12 cellular contexts compared by ENCODE assay signal in genomic region chr14:33972522-33973162, GRCh38. TPM values are rescaled to one million over a fixed set of nuclear protein-coding genes. Genes with fewer than 3 reads are reported as not detected.
DNase-seq lines count a peak whose midpoint lies in the region; ATAC-seq lines count a peak whose summit lies in the region.
"Had no signal": no experiment of that assay in that cellular context is flagged by ENCODE, and none has a peak within 500 bp of the region (broad histone marks: within the 10 kb centered on the region; RNA-seq: fewer than 3 reads in every experiment).

No MANE protein-coding gene starts in this region.

- DNase-seq in SKM-1 (lab: John Stamatoyannopoulos, UW; ENCODE audit: unreplicated experiment) (peak; percentile 1), SKM-1 treated with dmso at 0.1 percent for 144 hours (lab: John Stamatoyannopoulos, UW; ENCODE audit: unreplicated experiment) (no peak), cerebellum (ENCODE audit: low spot score) (no peak), NCI-H2081 treated with DMSO at 0.1 percent for 48 hours (lab: John Stamatoyannopoulos, UW) (no peak)
- DNase-seq in activated CD8-positive, alpha-beta memory T cell treated with anti-CD3 and anti-CD28 coated beads for 24 hours = no peak
- no peak for DNase-seq in activated CD4-positive, alpha-beta memory T cell treated with anti-CD3 and anti-CD28 coated beads, Interleukin-2, amount 10 ng/mL, durations not matched to agents 7 days and 5 days
- DNase-seq: mucosa of descending colon, SJCRH30, small intestine had no signal

- H3K27me3 Mint-ChIP-seq in activated CD4-positive, alpha-beta memory T cell treated with anti-CD3 and anti-CD28 coated beads, Interleukin-2, amount 10 ng/mL, durations not matched to agents 7 days and 5 days = peaks cover 13% of the 10 kb centered on the region

- H3K4me3 Mint-ChIP-seq in activated CD4-positive, alpha-beta memory T cell treated with anti-CD3 and anti-CD28 coated beads, Interleukin-2, amount 10 ng/mL, durations not matched to agents 7 days and 5 days = no peak overlapping the region
- H3K4me3 Mint-ChIP-seq: stimulated activated effector memory CD8-positive, alpha-beta T cell treated with anti-CD3 and anti-CD28 coated beads, Interleukin-12 subunit alpha, Interleukin-12 subunit beta, amount 100 ng/mL, for 72 hours had no signal

- peaks cover 4% of the 10 kb centered on the region for H3K9me3 Mint-ChIP-seq in activated CD4-positive, alpha-beta memory T cell treated with anti-CD3 and anti-CD28 coated beads, Interleukin-2, amount 10 ng/mL, durations not matched to agents 7 days and 5 days

- peak; percentile 87 for ATAC-seq in HG02588 (IDR thresholded peaks at IDR 0.05; ENCODE audit: unreplicated experiment)
- ATAC-seq in HG03460 (IDR thresholded peaks at IDR 0.05; ENCODE audit: unreplicated experiment) = peak; percentile 91
- ATAC-seq: mucosa of descending colon; stimulated activated effector memory CD8-positive, alpha-beta T cell treated with anti-CD3 and anti-CD28 coated beads, Interleukin-12 subunit alpha, Interleukin-12 subunit beta, amount 100 ng/mL, for 72 hours had no signal

- H3K27ac Mint-ChIP-seq in activated CD4-positive, alpha-beta memory T cell treated with anti-CD3 and anti-CD28 coated beads, Interleukin-2, amount 10 ng/mL, durations not matched to agents 7 days and 5 days = no peak overlapping the region
- H3K27ac Mint-ChIP-seq: stimulated activated effector memory CD8-positive, alpha-beta T cell treated with anti-CD3 and anti-CD28 coated beads, Interleukin-12 subunit alpha, Interleukin-12 subunit beta, amount 100 ng/mL, for 72 hours had no signal

- no peaks in the 10 kb centered on the region for H3K4me1 Mint-ChIP-seq in activated CD4-positive, alpha-beta memory T cell treated with anti-CD3 and anti-CD28 coated beads, Interleukin-2, amount 10 ng/mL, durations not matched to agents 7 days and 5 days

- H3K36me3 Mint-ChIP-seq in activated CD4-positive, alpha-beta memory T cell treated with anti-CD3 and anti-CD28 coated beads, Interleukin-2, amount 10 ng/mL, durations not matched to agents 7 days and 5 days (ENCODE audit: low read depth) = no peaks in the 10 kb centered on the region
- H3K36me3 Mint-ChIP-seq: stimulated activated effector memory CD8-positive, alpha-beta T cell treated with anti-CD3 and anti-CD28 coated beads, Interleukin-12 subunit alpha, Interleukin-12 subunit beta, amount 100 ng/mL, for 72 hours had no signal

- CTCF ChIA-PET in activated CD4-positive, alpha-beta memory T cell treated with anti-CD3 and anti-CD28 coated beads, Interleukin-2, amount 10 ng/mL, durations not matched to agents 7 days and 5 days (lab: Charles Lee) = interaction anchor here (0.7 kb wide), 1 partner anchor 14 kb away, joined by 3 read pairs; no protein-coding TSS in a partner anchor

- POLR2A ChIA-PET in activated CD4-positive, alpha-beta memory T cell treated with anti-CD3 and anti-CD28 coated beads, Interleukin-2, amount 10 ng/mL, durations not matched to agents 7 days and 5 days (lab: Charles Lee) = no interaction called here

RNA-seq across cellular contexts. Expression of gene EGLN3, which starts 21.8 kb away (rescaled TPM):
- total RNA-seq in activated CD4-positive, alpha-beta memory T cell treated with anti-CD3 and anti-CD28 coated beads, Interleukin-2, amount 10 ng/mL, durations not matched to agents 7 days and 5 days = 10 to 100 TPM; 10.9 to 12.0 TPM
- total RNA-seq in cerebellum = 9.2 TPM
